ENCODE assay signal across 22 cellular contexts in genomic region chrX:28324306-28324705, GRCh38.
"Had no signal": no experiment of that assay in that cellular context is flagged by ENCODE, and none has a peak within 500 bp of the region (broad histone marks: within the 10 kb centered on the region; RNA-seq: fewer than 3 reads in every experiment).

No MANE protein-coding gene starts in this region.

- DNase-seq: activated CD4-positive, alpha-beta memory T cell treated with anti-CD3 and anti-CD28 coated beads, Interleukin-2, amount 10 ng/mL, durations not matched to agents 7 days and 5 days; activated CD4-positive, alpha-beta T cell treated with anti-CD3 and anti-CD28 coated beads for 1 hour; activated CD4-positive, alpha-beta T cell treated with anti-CD3 and anti-CD28 coated beads, Interleukin-2, amount 10 ng/mL, durations not matched to agents 7 days and 5 days; activated CD8-positive, alpha-beta memory T cell treated with anti-CD3 and anti-CD28 coated beads, Interleukin-2, amount 50 U/mL, for 48 hours; activated gamma-delta T cell; activated naive CD4-positive, alpha-beta T cell treated with anti-CD3 and anti-CD28 coated beads, Interleukin-2, amount 10 ng/mL, durations not matched to agents 7 days and 5 days; activated naive CD8-positive, alpha-beta T cell treated with anti-CD3 and anti-CD28 coated beads, Interleukin-2, amount 10 ng/mL, durations not matched to agents 7 days and 5 days; activated T-cell treated with anti-CD3 and anti-CD28 coated beads, Interleukin-2, amount 50 U/mL, for 24 hours; brain microvascular endothelial cell; cortex of kidney; foreskin fibroblast; heart left ventricle; hypothalamus; kidney; naive thymus-derived CD8-positive, alpha-beta T cell; right cardiac atrium; spleen; stimulated activated naive CD4-positive, alpha-beta T cell; T-helper 2 cell; tibial artery had no signal

- ATAC-seq: esophagus mucosa; heart left ventricle; naive thymus-derived CD8-positive, alpha-beta T cell; right cardiac atrium had no signal

- H3K4me1 Mint-ChIP-seq: activated CD4-positive, alpha-beta memory T cell treated with anti-CD3 and anti-CD28 coated beads, Interleukin-2, amount 10 ng/mL, durations not matched to agents 7 days and 5 days; activated CD4-positive, alpha-beta T cell treated with anti-CD3 and anti-CD28 coated beads, Interleukin-2, amount 10 ng/mL, durations not matched to agents 7 days and 5 days; activated naive CD4-positive, alpha-beta T cell treated with anti-CD3 and anti-CD28 coated beads, Interleukin-2, amount 10 ng/mL, durations not matched to agents 7 days and 5 days; activated naive CD8-positive, alpha-beta T cell treated with anti-CD3 and anti-CD28 coated beads, Interleukin-2, amount 10 ng/mL, durations not matched to agents 7 days and 5 days; naive thymus-derived CD8-positive, alpha-beta T cell had no signal

- H3K36me3 Mint-ChIP-seq: activated naive CD4-positive, alpha-beta T cell treated with anti-CD3 and anti-CD28 coated beads, Interleukin-2, amount 10 ng/mL, durations not matched to agents 7 days and 5 days; activated naive CD8-positive, alpha-beta T cell treated with anti-CD3 and anti-CD28 coated beads, Interleukin-2, amount 10 ng/mL, durations not matched to agents 7 days and 5 days; naive thymus-derived CD8-positive, alpha-beta T cell had no signal

- H3K4me3 Mint-ChIP-seq: activated CD4-positive, alpha-beta memory T cell treated with anti-CD3 and anti-CD28 coated beads, Interleukin-2, amount 10 ng/mL, durations not matched to agents 7 days and 5 days; activated CD4-positive, alpha-beta T cell treated with anti-CD3 and anti-CD28 coated beads, Interleukin-2, amount 10 ng/mL, durations not matched to agents 7 days and 5 days; activated naive CD4-positive, alpha-beta T cell treated with anti-CD3 and anti-CD28 coated beads, Interleukin-2, amount 10 ng/mL, durations not matched to agents 7 days and 5 days; activated naive CD8-positive, alpha-beta T cell treated with anti-CD3 and anti-CD28 coated beads, Interleukin-2, amount 10 ng/mL, durations not matched to agents 7 days and 5 days; activated T-cell treated with anti-CD3 and anti-CD28 coated beads, Interleukin-2, amount 50 U/mL, for 24 hours; naive thymus-derived CD8-positive, alpha-beta T cell had no signal

- H3K27ac Mint-ChIP-seq: activated CD4-positive, alpha-beta memory T cell treated with anti-CD3 and anti-CD28 coated beads, Interleukin-2, amount 10 ng/mL, durations not matched to agents 7 days and 5 days; activated CD4-positive, alpha-beta T cell treated with anti-CD3 and anti-CD28 coated beads, Interleukin-2, amount 10 ng/mL, durations not matched to agents 7 days and 5 days; activated naive CD4-positive, alpha-beta T cell treated with anti-CD3 and anti-CD28 coated beads, Interleukin-2, amount 10 ng/mL, durations not matched to agents 7 days and 5 days; activated naive CD8-positive, alpha-beta T cell treated with anti-CD3 and anti-CD28 coated beads, Interleukin-2, amount 10 ng/mL, durations not matched to agents 7 days and 5 days; activated T-cell treated with anti-CD3 and anti-CD28 coated beads, Interleukin-2, amount 50 U/mL, for 24 hours; naive thymus-derived CD8-positive, alpha-beta T cell had no signal

- H3K9me3 ChIP-seq: spleen, suprapubic skin, tibial artery had no signal

- H3K4me3 ChIP-seq: heart left ventricle, spleen, suprapubic skin, tibial artery had no signal

- H3K27me3 ChIP-seq: brain microvascular endothelial cell, heart left ventricle, spleen, suprapubic skin, tibial artery had no signal

- H3K36me3 ChIP-seq: brain microvascular endothelial cell, heart left ventricle, spleen, suprapubic skin, tibial artery had no signal

- H3K4me1 ChIP-seq: heart left ventricle, spleen, suprapubic skin, tibial artery had no signal

- H3K27ac ChIP-seq: brain microvascular endothelial cell, heart left ventricle, spleen, suprapubic skin, tibial artery had no signal

- H3K27me3 Mint-ChIP-seq: activated CD4-positive, alpha-beta memory T cell treated with anti-CD3 and anti-CD28 coated beads, Interleukin-2, amount 10 ng/mL, durations not matched to agents 7 days and 5 days; activated CD4-positive, alpha-beta T cell treated with anti-CD3 and anti-CD28 coated beads, Interleukin-2, amount 10 ng/mL, durations not matched to agents 7 days and 5 days; activated naive CD4-positive, alpha-beta T cell treated with anti-CD3 and anti-CD28 coated beads, Interleukin-2, amount 10 ng/mL, durations not matched to agents 7 days and 5 days; activated naive CD8-positive, alpha-beta T cell treated with anti-CD3 and anti-CD28 coated beads, Interleukin-2, amount 10 ng/mL, durations not matched to agents 7 days and 5 days; naive thymus-derived CD8-positive, alpha-beta T cell had no signal
